19 cellular contexts compared by ENCODE assay signal in the genomic region with DNA sequence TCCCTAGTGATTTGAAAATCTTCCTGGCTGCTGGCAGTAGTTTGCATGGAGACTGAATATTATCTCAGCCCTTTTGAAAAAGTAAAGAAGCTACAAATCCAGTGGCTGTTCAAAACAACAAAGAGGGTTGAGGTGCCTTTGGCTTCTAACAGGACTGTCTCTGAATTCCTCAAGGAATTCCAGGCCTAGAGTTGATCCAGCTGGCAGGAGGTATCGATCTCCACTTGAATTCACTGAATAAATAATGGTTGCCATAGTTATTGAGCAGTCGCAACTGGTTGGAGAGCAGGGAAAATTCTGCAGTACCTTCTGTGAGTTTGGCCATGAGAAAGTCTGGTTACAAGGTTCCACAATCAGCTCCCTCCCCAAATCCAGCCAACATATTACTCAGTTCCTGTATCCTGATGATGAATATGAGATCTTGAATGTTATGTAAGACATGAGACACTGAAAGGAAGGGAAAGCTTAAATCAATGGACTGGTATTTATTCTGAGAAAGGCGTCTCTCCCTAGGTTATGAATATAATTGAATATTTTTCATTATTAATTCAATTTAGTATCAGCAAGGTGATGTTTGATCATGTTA. TPM values are rescaled to one million over a fixed set of nuclear protein-coding genes. Genes with fewer than 3 reads are reported as not detected.
DNase-seq lines count a peak whose midpoint lies in the region; ATAC-seq, FAIRE-seq and TF ChIP-seq lines count a peak whose summit lies in the region.
"Had no signal": no experiment of that assay in that cellular context is flagged by ENCODE, and none has a peak within 500 bp of the region (broad histone marks: within the 10 kb centered on the region; RNA-seq: fewer than 3 reads in every experiment).

No MANE protein-coding gene starts in this region.

- no peaks in the 10 kb centered on the region for H3K4me1 ChIP-seq in astrocyte (ENCODE audit: insufficient read depth, low read length)
- H3K4me1 ChIP-seq in BE2C: no peaks in the 10 kb centered on the region
- peaks cover 2% of the 10 kb centered on the region for H3K4me1 ChIP-seq in ovary (ENCODE audit: insufficient read depth)
- H3K4me1 ChIP-seq: SJSA1 had no signal

- H3K4me2 ChIP-seq in astrocyte (ENCODE audit: low read length): no peak overlapping the region

- intact Hi-C loops in ovary (cut with DNase I): no loop called here

- ATAC-seq in GM21576 (IDR thresholded peaks at IDR 0.05; ENCODE audit: unreplicated experiment): no peak
- ATAC-seq: activated CD8-positive, alpha-beta memory T cell treated with anti-CD3 and anti-CD28 coated beads, Interleukin-2, amount 10 ng/mL, durations not matched to agents 7 days and 5 days; stimulated activated naive B cell treated with anti-CD40 and anti-IgM and Interleukin-4, amounts not matched to agents 10 μg/mL and 1 μg/mL and 100 μg/mL, for 72 hours had no signal

- no peaks in the 10 kb centered on the region for H3K9me3 Mint-ChIP-seq in astrocyte (ENCODE audit: unreplicated experiment)
- H3K9me3 Mint-ChIP-seq in T-helper 2 cell treated with Interferon-gamma antibody and Interleukin-4, amounts not matched to agents 5 μg/mL and 100 μg/mL, for 36 hours: no peaks in the 10 kb centered on the region
- H3K9me3 Mint-ChIP-seq: activated naive CD4-positive, alpha-beta T cell treated with anti-CD3 and anti-CD28 coated beads, Interleukin-2, amount 50 U/mL, for 24 hours; stimulated activated naive B cell treated with anti-CD40 and anti-IgM and Interleukin-4, amounts not matched to agents 10 μg/mL and 1 μg/mL and 100 μg/mL, for 72 hours had no signal

- peaks cover 7% of the 10 kb centered on the region for H3K36me3 Mint-ChIP-seq in astrocyte (ENCODE audit: low read depth, unreplicated experiment)
- H3K36me3 Mint-ChIP-seq in T-helper 2 cell treated with Interferon-gamma antibody and Interleukin-4, amounts not matched to agents 5 μg/mL and 100 μg/mL, for 36 hours (ENCODE audit: low read depth): peaks cover 6% of the 10 kb centered on the region

- H3K4me3 ChIP-seq in AG09309 (ENCODE audit: control insufficient read depth, low read depth, low read length): no peak overlapping the region
- H3K4me3 ChIP-seq in astrocyte (ENCODE audit: insufficient read depth, low read depth, low read length): no peak overlapping the region
- no peak overlapping the region for H3K4me3 ChIP-seq in BE2C (ENCODE audit: low read depth, low read length)
- no peak overlapping the region for H3K4me3 ChIP-seq in ovary
- H3K4me3 ChIP-seq: esophagus muscularis mucosa, SJSA1 had no signal

- H3K27ac Mint-ChIP-seq in astrocyte (ENCODE audit: unreplicated experiment): no peak overlapping the region
- no peak overlapping the region for H3K27ac Mint-ChIP-seq in T-helper 2 cell treated with Interferon-gamma antibody and Interleukin-4, amounts not matched to agents 5 μg/mL and 100 μg/mL, for 36 hours
- H3K27ac Mint-ChIP-seq: activated CD8-positive, alpha-beta memory T cell treated with anti-CD3 and anti-CD28 coated beads, Interleukin-2, amount 10 ng/mL, durations not matched to agents 7 days and 5 days; activated naive CD4-positive, alpha-beta T cell treated with anti-CD3 and anti-CD28 coated beads, Interleukin-2, amount 50 U/mL, for 24 hours had no signal

- 33 to 41% (median 40%) methylated on average over 3 of the region's 3 CpGs for WGBS in ovary, 3 donors

- FAIRE-seq in astrocyte (lab: Jason Lieb, UNC): no peak

- no peak for TF ChIP-seq CTCF in AG09309 (IDR thresholded peaks at IDR 0.05; ENCODE audit: control insufficient read depth, insufficient read depth, low read depth, low read length, missing control alignments)
- TF ChIP-seq CTCF in astrocyte (IDR thresholded peaks at IDR 0.05; ENCODE audit: insufficient read depth, low read depth, low read length): no peak
- TF ChIP-seq CTCF in BE2C (IDR thresholded peaks at IDR 0.05; ENCODE audit: low read depth, low read length): no peak
- no peak for TF ChIP-seq CTCF in ovary (IDR thresholded peaks at IDR 0.05)

- TF ChIP-seq EP300 in ovary (IDR thresholded peaks at IDR 0.05): no peak

- H3K27ac ChIP-seq in astrocyte (ENCODE audit: low read depth, low read length) (no peak overlapping the region), ovary (no peak overlapping the region)
- H3K27ac ChIP-seq: C4-2B, esophagus muscularis mucosa, SJSA1, WERI-Rb-1 had no signal

- TF ChIP-seq POLR2A in ovary (IDR thresholded peaks at IDR 0.05): no peak

- no peaks in the 10 kb centered on the region for H3K27me3 ChIP-seq in astrocyte (ENCODE audit: insufficient read depth, low read length)
- no peaks in the 10 kb centered on the region for H3K27me3 ChIP-seq in BE2C
- no peaks in the 10 kb centered on the region for H3K27me3 ChIP-seq in ovary
- H3K27me3 ChIP-seq: esophagus muscularis mucosa, SJSA1 had no signal

- no peak overlapping the region for H3K4me3 Mint-ChIP-seq in astrocyte (ENCODE audit: unreplicated experiment)
- no peak overlapping the region for H3K4me3 Mint-ChIP-seq in T-helper 2 cell treated with Interferon-gamma antibody and Interleukin-4, amounts not matched to agents 5 μg/mL and 100 μg/mL, for 36 hours
- H3K4me3 Mint-ChIP-seq: activated CD8-positive, alpha-beta memory T cell treated with anti-CD3 and anti-CD28 coated beads, Interleukin-2, amount 10 ng/mL, durations not matched to agents 7 days and 5 days; activated naive CD4-positive, alpha-beta T cell treated with anti-CD3 and anti-CD28 coated beads, Interleukin-2, amount 50 U/mL, for 24 hours; stimulated activated naive B cell treated with anti-CD40 and anti-IgM and Interleukin-4, amounts not matched to agents 10 μg/mL and 1 μg/mL and 100 μg/mL, for 72 hours had no signal

- H3K79me2 ChIP-seq in astrocyte (ENCODE audit: insufficient read depth, low read length): no peaks in the 10 kb centered on the region

- H3K36me3 ChIP-seq in astrocyte (ENCODE audit: insufficient read depth, low read length) (no peaks in the 10 kb centered on the region), BE2C (no peaks in the 10 kb centered on the region), ovary (no peaks in the 10 kb centered on the region)
- H3K36me3 ChIP-seq: SJSA1, WERI-Rb-1 had no signal

- no peak overlapping the region for H2AFZ ChIP-seq in astrocyte (ENCODE audit: low read depth, low read length)

- no peak overlapping the region for H3K9ac ChIP-seq in astrocyte (ENCODE audit: low read length)

- no peaks in the 10 kb centered on the region for H4K20me1 ChIP-seq in astrocyte (ENCODE audit: insufficient read depth, low read length)

- H3K9me3 ChIP-seq in astrocyte (ENCODE audit: insufficient read depth, low read depth, low read length) (no peaks in the 10 kb centered on the region), BE2C (no peaks in the 10 kb centered on the region), ovary (no peaks in the 10 kb centered on the region)
- H3K9me3 ChIP-seq: esophagus muscularis mucosa, SJSA1 had no signal

- H3K4me1 Mint-ChIP-seq in astrocyte (ENCODE audit: low read depth, unreplicated experiment): peaks cover 3% of the 10 kb centered on the region
- H3K4me1 Mint-ChIP-seq in T-helper 2 cell treated with Interferon-gamma antibody and Interleukin-4, amounts not matched to agents 5 μg/mL and 100 μg/mL, for 36 hours (ENCODE audit: low read depth): peaks cover 3% of the 10 kb centered on the region
- H3K4me1 Mint-ChIP-seq: activated naive CD4-positive, alpha-beta T cell treated with anti-CD3 and anti-CD28 coated beads, Interleukin-2, amount 50 U/mL, for 24 hours had no signal

- peak; percentile 10 for DNase-seq in AG09309 (ENCODE audit: low read depth)
- peak; percentile 65 for DNase-seq in HT1080 (ENCODE audit: low read depth)
- peak; percentile 18 for DNase-seq in astrocyte (ENCODE audit: low read depth)
- DNase-seq in iris pigment epithelial cell (ENCODE audit: low read depth): peak; percentile 42
- DNase-seq in BE2C: no peak
- no peak for DNase-seq in T-helper 2 cell treated with Interferon-gamma antibody and Interleukin-4, amounts not matched to agents 5 μg/mL and 100 μg/mL, for 36 hours (ENCODE audit: low spot score)
- no peak for DNase-seq in ovary
- DNase-seq: activated CD8-positive, alpha-beta memory T cell treated with anti-CD3 and anti-CD28 coated beads, Interleukin-2, amount 10 ng/mL, durations not matched to agents 7 days and 5 days; cerebellar nuclear complex; GOT3; NCI-H1048; stimulated activated CD4-positive, alpha-beta T cell treated with anti-CD3 and anti-CD28 coated beads, Interleukin-4, amount 100 ng/mL, for 1 hour; stimulated activated naive B cell treated with anti-CD40 and anti-IgM and Interleukin-4, amounts not matched to agents 10 μg/mL and 1 μg/mL and 100 μg/mL, for 72 hours; WERI-Rb-1 had no signal

- H3K27me3 Mint-ChIP-seq in astrocyte (ENCODE audit: low read depth, unreplicated experiment): no peaks in the 10 kb centered on the region
- H3K27me3 Mint-ChIP-seq in T-helper 2 cell treated with Interferon-gamma antibody and Interleukin-4, amounts not matched to agents 5 μg/mL and 100 μg/mL, for 36 hours (ENCODE audit: low read depth): no peaks in the 10 kb centered on the region
- H3K27me3 Mint-ChIP-seq: activated CD8-positive, alpha-beta memory T cell treated with anti-CD3 and anti-CD28 coated beads, Interleukin-2, amount 10 ng/mL, durations not matched to agents 7 days and 5 days; stimulated activated naive B cell treated with anti-CD40 and anti-IgM and Interleukin-4, amounts not matched to agents 10 μg/mL and 1 μg/mL and 100 μg/mL, for 72 hours had no signal

RNA-seq across cellular contexts. Expression of a gene that starts 37.8 kb away (rescaled TPM):
- 0.03 and 0.23 TPM in 2 replicates for total RNA-seq in HT1080 (2014; rRNA removed; shearing (Covaris generic))
- polyA plus RNA-seq in HT1080 (2015; cell fraction: cytosol; rRNA removed): 0.16 and 0.27 TPM in 2 replicates
- polyA plus RNA-seq in HT1080 (2015; cell fraction: nucleus; rRNA removed): 0.24 and 0.25 TPM in 2 replicates
- total RNA-seq in astrocyte (3.2 and 3.6 TPM in 2 replicates), ovary (100 to 1,000 TPM in 1 of 7 donors, 10 to 100 TPM in 5, 1 to 10 TPM in 1; 9.0 to 177 (median 39.3) TPM)
- polyA plus RNA-seq in BE2C (2012; ENCODE audit: insufficient read depth, insufficient read length, low read depth): 0.11 TPM
- polyA plus RNA-seq in ovary: 1 to 10 TPM; 2.8 to 3.4 TPM

RNA-seq across cellular contexts. Expression of a gene that starts 47.0 kb away (rescaled TPM):
- total RNA-seq in HT1080 (2014; rRNA removed; shearing (Covaris generic)): 7.5 and 9.4 TPM in 2 replicates
- 9.4 and 12.6 TPM in 2 replicates for polyA plus RNA-seq in HT1080 (2015; cell fraction: cytosol; rRNA removed)
- polyA plus RNA-seq in HT1080 (2015; cell fraction: nucleus; rRNA removed): 14.4 and 16.3 TPM in 2 replicates
- 24.9 and 28.3 TPM in 2 replicates for total RNA-seq in astrocyte
- polyA plus RNA-seq in BE2C (2012; ENCODE audit: insufficient read depth, insufficient read length, low read depth): 4.9 TPM
- 10 to 100 TPM; 27.9 to 43.1 (median 33.9) TPM for total RNA-seq in ovary
- polyA plus RNA-seq in ovary: 10 to 100 TPM in 1 of 2 donors, 1 to 10 TPM in 1; 7.7 to 17.4 TPM

Comparison
In these comparisons a context has a peak if more than half of its experiments do, and no peak if none do; other contexts are left out.
1. DNase-seq: peak in AG09309 (single experiment), HT1080 (single experiment), astrocyte (single experiment) and iris pigment epithelial cell (single experiment); none in BE2C (single experiment), T-helper 2 cell treated with Interferon-gamma antibody and Interleukin-4, amounts not matched to agents 5 μg/mL and 100 μg/mL, for 36 hours (single experiment) and ovary (0 of 5).